Comparison of ENCODE assay signal across 8 cellular contexts in genomic region chr13:106535552-106536243, GRCh38. TPM values are rescaled to one million over a fixed set of nuclear protein-coding genes. Genes with fewer than 3 reads are reported as not detected.
DNase-seq lines count a peak whose midpoint lies in the region; ATAC-seq and TF ChIP-seq lines count a peak whose summit lies in the region.

A gene with protein sequence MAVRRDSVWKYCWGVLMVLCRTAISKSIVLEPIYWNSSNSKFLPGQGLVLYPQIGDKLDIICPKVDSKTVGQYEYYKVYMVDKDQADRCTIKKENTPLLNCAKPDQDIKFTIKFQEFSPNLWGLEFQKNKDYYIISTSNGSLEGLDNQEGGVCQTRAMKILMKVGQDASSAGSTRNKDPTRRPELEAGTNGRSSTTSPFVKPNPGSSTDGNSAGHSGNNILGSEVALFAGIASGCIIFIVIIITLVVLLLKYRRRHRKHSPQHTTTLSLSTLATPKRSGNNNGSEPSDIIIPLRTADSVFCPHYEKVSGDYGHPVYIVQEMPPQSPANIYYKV (minus strand): TSS chr13:106535662. CDS start chr13:106534964, 698 bp downstream.

- DNase-seq in Daoy (ENCODE audit: low read depth) (peak; percentile 92), RWPE1 (ENCODE audit: low spot score) (peak; percentile 98), fibroblast of pulmonary artery (ENCODE audit: low read depth) (peak; percentile 92)
- peak; percentile 74 for DNase-seq in Jurkat, Clone E6-1 (ENCODE audit: low read depth, low spot score)
- DNase-seq in activated effector memory CD4-positive, alpha-beta T cell treated with Interleukin-2 at 50 U/mL for 16 hours: peak; percentile 83
- peak; percentile 82 for DNase-seq in stimulated activated naive CD4-positive, alpha-beta T cell treated with Interleukin-2 at 50 U/mL for 16 hours (lab: John Stamatoyannopoulos, UW)

- peak within 1 kb of the TSS; percentile 48 for H3K4me3 ChIP-seq in Jurkat, Clone E6-1 (ENCODE audit: low read length)
- H3K4me3 ChIP-seq in fibroblast of pulmonary artery (replicated peaks; ENCODE audit: low read depth, low read length): peak within 1 kb of the TSS; percentile 77

- H3K4me3 Mint-ChIP-seq in nephron: peak within 1 kb of the TSS; percentile 95 to 96 (median 96)

- no peaks in the 10 kb centered on the region for H3K9me3 Mint-ChIP-seq in nephron

- peaks cover 8% of the 10 kb centered on the region for H3K36me3 Mint-ChIP-seq in nephron (ENCODE audit: low read depth)

- peak within 1 kb of the TSS; percentile 80 to 97 (median 96) for H3K27ac Mint-ChIP-seq in nephron

- peaks cover 8% of the 10 kb centered on the region for H3K27me3 Mint-ChIP-seq in nephron (ENCODE audit: low read depth)

- TF ChIP-seq CTCF in RWPE1 (conservative IDR thresholded peaks at IDR 0.05; ENCODE audit: low read depth) (no peak), fibroblast of pulmonary artery (IDR thresholded peaks at IDR 0.05; ENCODE audit: low read length, missing control alignments) (no peak), nephron (IDR thresholded peaks at IDR 0.05; ENCODE audit: unreplicated experiment in 3 of 3) (no peak)

- H3K27ac ChIP-seq in RWPE1: peak within 1 kb of the TSS; percentile 92

- H3K4me1 Mint-ChIP-seq in nephron: peaks cover 22% of the 10 kb centered on the region

- CTCF ChIA-PET in RWPE1 (lab: Yijun Ruan, JAX): interaction anchor here (0.5 to 1.8 kb wide), 11 partner anchors 11 to 1964 kb away, joined by 3 to 8 read pairs (median 3); no protein-coding TSS in a partner anchor

- ATAC-seq in GM21717 (IDR thresholded peaks at IDR 0.05; ENCODE audit: unreplicated experiment): peak; percentile 97

- POLR2A ChIA-PET in RWPE1 (lab: Yijun Ruan, JAX; ENCODE audit: low non-redundant PET): interaction anchor here (0.5 to 1.8 kb wide), 3 partner anchors 32 to 807 kb away, joined by 3 to 11 read pairs (median 3); partner anchors contain the start of gene ARGLU1

RNA-seq across cellular contexts. Expression of the gene that starts here (rescaled TPM):
- 11.0 and 12.3 TPM in 2 replicates for total RNA-seq in Daoy (2014; rRNA removed; shearing (Covaris generic))
- 4.3 TPM for polyA plus RNA-seq in Jurkat, Clone E6-1 (2012; ENCODE audit: insufficient read depth, insufficient read length)

Comparison
In these comparisons a context has a peak if more than half of its experiments do, and no peak if none do; other contexts are left out.
1. Peak in every context shown above with its lines: DNase-seq, ATAC-seq, H3K4me3 ChIP-seq and H3K27ac ChIP-seq.